Comparison of ENCODE assay signal across 17 cellular contexts in genomic region chr12:116242740-116243139, GRCh38. TPM values are rescaled to one million over a fixed set of nuclear protein-coding genes. Genes with fewer than 3 reads are reported as not detected.
DNase-seq lines count a peak whose midpoint lies in the region; ATAC-seq and TF ChIP-seq lines count a peak whose summit lies in the region.
"Had no signal": no experiment of that assay in that cellular context is flagged by ENCODE, and none has a peak within 500 bp of the region (broad histone marks: within the 10 kb centered on the region; RNA-seq: fewer than 3 reads in every experiment).

No MANE protein-coding gene starts in this region.

- POLR2A ChIA-PET in activated CD8-positive, alpha-beta T cell treated with anti-CD3 and anti-CD28 coated beads for 36 hours (lab: Charles Lee) = no interaction called here
- POLR2A ChIA-PET in activated CD8-positive, alpha-beta T cell treated with anti-CD3 and anti-CD28 coated beads, Interleukin-2, amount 10 ng/mL, durations not matched to agents 7 days and 5 days (lab: Charles Lee) = no interaction called here

- H3K4me3 ChIP-seq in skeletal muscle tissue (ENCODE audit: low read length in 3 of 3) = no peak overlapping the region

- H3K36me3 Mint-ChIP-seq in activated CD8-positive, alpha-beta T cell treated with anti-CD3 and anti-CD28 coated beads for 36 hours (ENCODE audit: low read depth) = peaks cover 4% of the 10 kb centered on the region
- H3K36me3 Mint-ChIP-seq in activated CD8-positive, alpha-beta T cell treated with anti-CD3 and anti-CD28 coated beads, Interleukin-2, amount 10 ng/mL, durations not matched to agents 7 days and 5 days (ENCODE audit: low read depth) = peaks cover 7% of the 10 kb centered on the region
- no peaks in the 10 kb centered on the region for H3K36me3 Mint-ChIP-seq in T-helper 17 cell (ENCODE audit: low read depth)
- peaks cover 4% of the 10 kb centered on the region for H3K36me3 Mint-ChIP-seq in nephron (ENCODE audit: low read depth)

- no peak for TF ChIP-seq CTCF in activated CD8-positive, alpha-beta T cell treated with anti-CD3 and anti-CD28 coated beads for 36 hours (IDR thresholded peaks at IDR 0.05)
- TF ChIP-seq CTCF in nephron (IDR thresholded peaks at IDR 0.05; ENCODE audit: unreplicated experiment in 3 of 3) = no peak

- CTCF ChIA-PET in activated CD8-positive, alpha-beta T cell treated with anti-CD3 and anti-CD28 coated beads for 36 hours (lab: Charles Lee) = no interaction called here
- CTCF ChIA-PET in activated CD8-positive, alpha-beta T cell treated with anti-CD3 and anti-CD28 coated beads, Interleukin-2, amount 10 ng/mL, durations not matched to agents 7 days and 5 days (lab: Charles Lee) = interaction anchor here (1.6 kb wide), 1 partner anchor 241 kb away, joined by 3 read pairs; no protein-coding TSS in a partner anchor

- no peaks in the 10 kb centered on the region for H3K9me3 ChIP-seq in T-helper 17 cell (ENCODE audit: control insufficient read depth, low read length, poor library complexity, severe bottlenecking)
- no peaks in the 10 kb centered on the region for H3K9me3 ChIP-seq in skeletal muscle tissue (ENCODE audit: control insufficient read depth in 3 of 3, low read length in 3 of 3)
- H3K9me3 ChIP-seq: Caco-2 had no signal

- H3K9ac ChIP-seq in skeletal muscle tissue (ENCODE audit: low read depth in 1 of 3, low read length in 3 of 3) = peak overlapping the region in 1 of 3 donors; percentile 25

- no peaks in the 10 kb centered on the region for H3K36me3 ChIP-seq in skeletal muscle tissue (ENCODE audit: control insufficient read depth in 3 of 3, insufficient read depth in 3 of 3, low read length in 3 of 3)

- H3K27me3 ChIP-seq in skeletal muscle tissue (ENCODE audit: control insufficient read depth in 3 of 3, insufficient read depth in 3 of 3, low read length in 3 of 3) = no peaks in the 10 kb centered on the region

- no peak for ATAC-seq in activated CD8-positive, alpha-beta T cell treated with anti-CD3 and anti-CD28 coated beads for 36 hours
- ATAC-seq in activated CD8-positive, alpha-beta T cell treated with anti-CD3 and anti-CD28 coated beads, Interleukin-2, amount 10 ng/mL, durations not matched to agents 7 days and 5 days = no peak
- ATAC-seq in T-helper 17 cell (no peak), GM18907 (IDR thresholded peaks at IDR 0.05; ENCODE audit: unreplicated experiment) (no peak)

- peaks cover 33 to 48% (median 34%) of the 10 kb centered on the region in 3 donors for H3K4me1 ChIP-seq in skeletal muscle tissue (ENCODE audit: control insufficient read depth in 3 of 3, insufficient read depth in 3 of 3, low read length in 3 of 3)

- no peak overlapping the region for H3K4me3 Mint-ChIP-seq in activated CD8-positive, alpha-beta T cell treated with anti-CD3 and anti-CD28 coated beads for 36 hours
- no peak overlapping the region for H3K4me3 Mint-ChIP-seq in activated CD8-positive, alpha-beta T cell treated with anti-CD3 and anti-CD28 coated beads, Interleukin-2, amount 10 ng/mL, durations not matched to agents 7 days and 5 days
- no peak overlapping the region for H3K4me3 Mint-ChIP-seq in T-helper 17 cell
- H3K4me3 Mint-ChIP-seq in nephron = no peak overlapping the region
- H3K4me3 Mint-ChIP-seq: CD14-positive monocyte, HFFc6 had no signal

- peak overlapping the region; percentile 71 for H3K27ac ChIP-seq in skeletal muscle tissue (ENCODE audit: low read depth, low read length)
- H3K27ac ChIP-seq: 22Rv1, HL-60 had no signal

- H3K9me3 Mint-ChIP-seq in activated CD8-positive, alpha-beta T cell treated with anti-CD3 and anti-CD28 coated beads for 36 hours = no peaks in the 10 kb centered on the region
- H3K9me3 Mint-ChIP-seq in activated CD8-positive, alpha-beta T cell treated with anti-CD3 and anti-CD28 coated beads, Interleukin-2, amount 10 ng/mL, durations not matched to agents 7 days and 5 days (ENCODE audit: insufficient read depth) = no peaks in the 10 kb centered on the region
- no peaks in the 10 kb centered on the region for H3K9me3 Mint-ChIP-seq in nephron
- H3K9me3 Mint-ChIP-seq: CD8-positive, alpha-beta memory T cell; HFFc6 had no signal

- peak overlapping the region; percentile 14 for H3K27ac Mint-ChIP-seq in activated CD8-positive, alpha-beta T cell treated with anti-CD3 and anti-CD28 coated beads for 36 hours
- H3K27ac Mint-ChIP-seq in activated CD8-positive, alpha-beta T cell treated with anti-CD3 and anti-CD28 coated beads, Interleukin-2, amount 10 ng/mL, durations not matched to agents 7 days and 5 days = no peak overlapping the region
- H3K27ac Mint-ChIP-seq in T-helper 17 cell = peak overlapping the region; percentile 34
- peak overlapping the region in 2 of 3 experiments; percentile 50 to 77 for H3K27ac Mint-ChIP-seq in nephron
- H3K27ac Mint-ChIP-seq: HFFc6 had no signal

- peaks cover 56% of the 10 kb centered on the region for H3K4me1 Mint-ChIP-seq in activated CD8-positive, alpha-beta T cell treated with anti-CD3 and anti-CD28 coated beads for 36 hours (ENCODE audit: low read depth)
- peaks cover 33% of the 10 kb centered on the region for H3K4me1 Mint-ChIP-seq in activated CD8-positive, alpha-beta T cell treated with anti-CD3 and anti-CD28 coated beads, Interleukin-2, amount 10 ng/mL, durations not matched to agents 7 days and 5 days (ENCODE audit: low read depth)
- H3K4me1 Mint-ChIP-seq in T-helper 17 cell (peaks cover 44% of the 10 kb centered on the region), nephron (peaks cover 52% of the 10 kb centered on the region)

- DNase-seq in activated CD8-positive, alpha-beta T cell treated with anti-CD3 and anti-CD28 coated beads for 36 hours = no peak
- no peak for DNase-seq in activated CD8-positive, alpha-beta T cell treated with anti-CD3 and anti-CD28 coated beads, Interleukin-2, amount 10 ng/mL, durations not matched to agents 7 days and 5 days
- DNase-seq in T-helper 17 cell (no peak), foreskin melanocyte (no peak), NCI-H446 treated with DMSO at 0.1 percent for 48 hours (lab: John Stamatoyannopoulos, UW) (no peak)
- DNase-seq: Caco-2; CD8-positive, alpha-beta memory T cell; DND-41; GDM1; HCEC 1CT; HFFc6 had no signal

- intact Hi-C loops in activated CD8-positive, alpha-beta T cell treated with anti-CD3 and anti-CD28 coated beads for 36 hours (cut with micrococcal nuclease) = no loop called here

- H3K27me3 Mint-ChIP-seq in activated CD8-positive, alpha-beta T cell treated with anti-CD3 and anti-CD28 coated beads for 36 hours = no peaks in the 10 kb centered on the region
- no peaks in the 10 kb centered on the region for H3K27me3 Mint-ChIP-seq in activated CD8-positive, alpha-beta T cell treated with anti-CD3 and anti-CD28 coated beads, Interleukin-2, amount 10 ng/mL, durations not matched to agents 7 days and 5 days (ENCODE audit: low read depth)
- H3K27me3 Mint-ChIP-seq in T-helper 17 cell = no peaks in the 10 kb centered on the region
- no peaks in the 10 kb centered on the region for H3K27me3 Mint-ChIP-seq in nephron (ENCODE audit: low read depth)
- H3K27me3 Mint-ChIP-seq: CD8-positive, alpha-beta memory T cell had no signal

RNA-seq across cellular contexts. Expression of gene MED13L, which starts 34.8 kb away (rescaled TPM):
- 10 to 100 TPM; 39.5 to 41.8 TPM for total RNA-seq in activated CD8-positive, alpha-beta T cell treated with anti-CD3 and anti-CD28 coated beads for 36 hours
- 10 to 100 TPM; 74.7 to 76.9 TPM for total RNA-seq in activated CD8-positive, alpha-beta T cell treated with anti-CD3 and anti-CD28 coated beads, Interleukin-2, amount 10 ng/mL, durations not matched to agents 7 days and 5 days
- 100 to 1,000 TPM; 184 to 193 TPM for total RNA-seq in T-helper 17 cell
- 179 TPM for total RNA-seq in skeletal muscle tissue
